In the genomic region with DNA sequence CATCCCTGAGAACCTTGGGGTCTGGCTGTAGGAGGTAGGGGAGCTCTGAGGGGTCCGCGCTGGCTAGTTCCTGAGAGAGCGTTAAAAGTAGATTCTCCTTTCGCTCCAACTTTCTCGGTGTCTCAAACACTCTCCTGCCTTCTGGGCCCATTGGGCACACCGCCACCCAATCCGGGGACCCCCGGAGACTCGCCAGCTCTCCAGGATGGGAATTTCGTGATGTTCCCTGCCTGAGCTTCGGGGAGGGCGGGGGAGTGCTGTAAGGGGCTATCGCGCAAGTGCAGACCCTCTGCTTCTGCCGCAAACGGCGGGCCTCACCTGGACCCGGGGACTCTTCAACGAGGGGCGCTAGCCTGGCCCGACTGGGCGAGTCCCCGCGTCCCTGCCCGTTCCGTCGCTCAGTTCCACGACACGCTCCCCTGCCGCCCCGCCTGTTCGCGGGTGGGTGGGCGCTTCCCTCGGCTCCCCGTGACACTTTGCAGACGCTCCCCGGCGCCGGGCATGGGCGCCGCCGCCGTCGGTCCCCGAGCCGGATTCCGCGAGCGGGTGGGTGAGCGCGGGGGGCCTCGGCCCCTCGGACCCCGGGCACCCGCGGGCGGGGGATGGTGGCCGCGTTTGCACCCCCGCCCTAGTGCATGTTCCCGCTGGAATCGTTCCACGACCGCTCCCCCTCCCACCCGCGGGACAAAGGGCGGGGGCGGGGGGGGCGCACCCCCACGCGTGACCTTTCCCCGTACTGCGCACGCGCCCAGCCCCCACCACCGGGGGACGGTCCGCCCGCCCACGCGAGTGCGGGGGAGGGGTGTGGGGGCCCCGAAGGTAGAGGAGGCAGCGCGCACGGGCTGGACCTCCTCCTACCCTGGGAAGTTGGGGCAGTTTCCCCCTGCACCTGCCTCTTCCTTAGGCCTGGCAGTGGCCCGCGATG, we compare ENCODE assay signal across 8 cellular contexts. TPM values are rescaled to one million over a fixed set of nuclear protein-coding genes. Genes with fewer than 3 reads are reported as not detected.
DNase-seq lines count a peak whose midpoint lies in the region; ATAC-seq lines count a peak whose summit lies in the region.

Gene CCDC106 (plus strand): TSS at position 481 of the 925 bp plus-strand sequence. CDS start 835 bp downstream, outside the sequence.

- H3K9ac ChIP-seq in GM23248, result peak within 1 kb of the TSS; percentile 82

- H3K36me3 ChIP-seq in GM23248 (ENCODE audit: low read depth), result peaks cover 10% of the 10 kb centered on the region; the same call in 1 of the 2 replicates

- H3K4me1 ChIP-seq in GM23248 (ENCODE audit: insufficient read depth), result peaks cover 15% of the 10 kb centered on the region

- peak within 1 kb of the TSS; percentile 75 for H2AFZ ChIP-seq in GM23248

- H3K4me3 ChIP-seq in GM23248, result peak within 1 kb of the TSS; percentile 73

- no peak within 1 kb of the TSS; the same call in 1 of the 2 replicates for H3K27ac ChIP-seq in GM23248
- H3K27ac ChIP-seq in epithelial cell of prostate, result peak within 1 kb of the TSS; percentile 40
- H3K27ac ChIP-seq in substantia nigra (ENCODE audit: low read depth, low read length, poor library complexity, severe bottlenecking), result peak within 1 kb of the TSS; percentile 53

- 1 to 2% methylated on average over 64 of the region's 89 CpGs for WGBS in GM23248 (ENCODE audit: low coverage in 1 of 2, low lambda C conversion rate in 2 of 2, missing lambda C conversion rate in 2 of 2), 2 experiments

- H3K27me3 ChIP-seq in GM23248 (replicated peaks; ENCODE audit: insufficient read depth), result no peaks in the 10 kb centered on the region

- H3K4me2 ChIP-seq in GM23248 (ENCODE audit: unreplicated experiment), result peak within 1 kb of the TSS; percentile 77

- DNase-seq in C1 segment of cervical spinal cord (lab: John Stamatoyannopoulos, UW) (peak in 13 of 14 donors; percentile 53 to 89 (median 76)), GM23248 (peak; percentile 75), NCI-H2227 treated with DMSO at 0.1 percent for 48 hours (lab: John Stamatoyannopoulos, UW) (peak; percentile 91), epithelial cell of prostate (ENCODE audit: low read depth, low spot score) (no peak), mesenteric fat pad (ENCODE audit: low spot score) (no peak), substantia nigra (lab: John Stamatoyannopoulos, UW) (peak in 48 of 49 donors; percentile 30 to 88 (median 63))
- DNase-seq in activated CD8-positive, alpha-beta memory T cell treated with anti-CD3 and anti-CD28 coated beads, Interleukin-2, amount 50 U/mL, for 48 hours, result peak; percentile 80

- ATAC-seq in HG03439 (IDR thresholded peaks at IDR 0.05; ENCODE audit: unreplicated experiment), result no peak

- no peaks in the 10 kb centered on the region for H4K20me1 ChIP-seq in GM23248 (ENCODE audit: insufficient read depth)

- H3F3A ChIP-seq in GM23248 (ENCODE audit: insufficient read depth), result 0 out of 2 replicates have a peak, but pooled peaks cover 4% of the 10 kb centered on the region

- H3K9me3 ChIP-seq in GM23248 (ENCODE audit: low read depth), result no peaks in the 10 kb centered on the region

- in situ Hi-C loops in GM23248 (cut with MboI), result loop anchor here (25.0 kb wide), 1 partner anchor 511 kb away; the partner anchor contains the start of gene TNNT1

- peaks cover 39% of the 10 kb centered on the region for H3K79me2 ChIP-seq in GM23248 (ENCODE audit: insufficient read depth)

- no peaks in the 10 kb centered on the region for H3K9me2 ChIP-seq in GM23248 (ENCODE audit: insufficient read depth)

RNA-seq across cellular contexts. Expression of gene CCDC106, which starts in this region (rescaled TPM):
- 11.3 and 12.0 TPM in 2 replicates for total RNA-seq in GM23248 (2014; rRNA removed; shearing (Covaris generic))
- 15.2 and 15.3 TPM in 2 replicates for polyA plus RNA-seq in GM23248 (2016; fragmentation: Nextera tagmentation; extraction: Ambion mirVana)
- total RNA-seq in mesenteric fat pad, result 16.4 TPM

Comparison
In these comparisons a context has a peak if more than half of its experiments do, and no peak if none do; other contexts are left out.
1. DNase-seq: peak in C1 segment of cervical spinal cord (13 of 14), GM23248 (single experiment), NCI-H2227 treated with DMSO at 0.1 percent for 48 hours (single experiment), activated CD8-positive, alpha-beta memory T cell treated with anti-CD3 and anti-CD28 coated beads, Interleukin-2, amount 50 U/mL, for 48 hours (single experiment) and substantia nigra (48 of 49); none in epithelial cell of prostate (single experiment) and mesenteric fat pad (single experiment).